6 cellular contexts compared by ENCODE assay signal in genomic region chr19:54188224-54188871, GRCh38. TPM values are rescaled to one million over a fixed set of nuclear protein-coding genes. Genes with fewer than 3 reads are reported as not detected.
DNase-seq lines count a peak whose midpoint lies in the region; ATAC-seq and TF ChIP-seq lines count a peak whose summit lies in the region.

No MANE protein-coding gene starts in this region.

- H3K36me3 ChIP-seq in H7 (replicated peaks; ENCODE audit: control insufficient read depth, insufficient read depth, low read length) = peaks cover 12% of the 10 kb centered on the region
- peaks cover 0 to 22% of the 10 kb centered on the region in 2 donors for H3K36me3 ChIP-seq in gastroesophageal sphincter

- TF ChIP-seq CTCF in VCaP (conservative IDR thresholded peaks at IDR 0.05) = no peak
- no peak for TF ChIP-seq CTCF in gastroesophageal sphincter (IDR thresholded peaks at IDR 0.05)

- H3K4me1 ChIP-seq in gastroesophageal sphincter = peaks cover 0 to 36% (median 17%) of the 10 kb centered on the region in 3 donors

- no peak for ATAC-seq in gastroesophageal sphincter

- no peak for TF ChIP-seq POLR2A in gastroesophageal sphincter (IDR thresholded peaks at IDR 0.05)

- H3K27ac ChIP-seq in VCaP (peak overlapping the region; percentile 97), gastroesophageal sphincter (peak overlapping the region; percentile 75 to 100 (median 94))

- 25% methylated on average over 5 of the region's 12 CpGs; no CpG with 5 or more reads in 1 of the 2 donors for WGBS in gastroesophageal sphincter (ENCODE audit: low coverage in 1 of 2), 2 donors

- TF ChIP-seq EP300 in gastroesophageal sphincter (IDR thresholded peaks at IDR 0.05) = no peak

- H3K4me3 ChIP-seq in H7 (ENCODE audit: insufficient read depth, low read depth, low read length) = peak overlapping the region; percentile 71
- peak overlapping the region; percentile 47 to 79 for H3K4me3 ChIP-seq in gastroesophageal sphincter

- no peaks in the 10 kb centered on the region for H3K27me3 ChIP-seq in H7 (ENCODE audit: control insufficient read depth, insufficient read depth, low read length)
- no peaks in the 10 kb centered on the region for H3K27me3 ChIP-seq in gastroesophageal sphincter

- no peaks in the 10 kb centered on the region for H3K9me3 ChIP-seq in gastroesophageal sphincter

- peak; percentile 67 for DNase-seq in H7
- peak; percentile 45 for DNase-seq in stimulated activated CD8-positive, alpha-beta memory T cell treated with anti-CD3 and anti-CD28 coated beads, Interleukin-15, amount 100 ng/mL, for 1 hour (ENCODE audit: low read depth)
- no peak for DNase-seq in foreskin melanocyte
- no peak for DNase-seq in NCI-H510A treated with DMSO at 0.1 percent for 48 hours (lab: John Stamatoyannopoulos, UW)

RNA-seq across cellular contexts. Expression of gene MBOAT7, which starts 1.0 kb away (rescaled TPM):
- 76.6 and 88.1 TPM in 2 replicates for total RNA-seq in H7 (2014; rRNA removed; shearing (Covaris generic))
- 10 to 100 TPM; 28.4 to 64.3 (median 36.5) TPM for total RNA-seq in gastroesophageal sphincter

RNA-seq across cellular contexts. Expression of gene TSEN34, which starts 2.8 kb away (rescaled TPM):
- total RNA-seq in H7 (2014; rRNA removed; shearing (Covaris generic)) = 76.9 and 87.8 TPM in 2 replicates
- total RNA-seq in gastroesophageal sphincter = 10 to 100 TPM; 57.4 to 73.2 (median 69.8) TPM

RNA-seq across cellular contexts. Expression of gene RPS9, which starts 12.3 kb away (rescaled TPM):
- total RNA-seq in H7 (2014; rRNA removed; shearing (Covaris generic)) = 3,283 and 3,663 TPM in 2 replicates
- total RNA-seq in gastroesophageal sphincter = 1,000 to 10,000 TPM; 1,142 to 2,786 (median 1,584) TPM

RNA-seq across cellular contexts. Expression of gene TMC4, which starts 15.4 kb away (rescaled TPM):
- 1.9 and 2.8 TPM in 2 replicates for total RNA-seq in H7 (2014; rRNA removed; shearing (Covaris generic))
- total RNA-seq in gastroesophageal sphincter = 1 to 10 TPM in 1 of 4 donors, under 1 TPM in 2, not detected in 1; 0.16 to 3.1 (median 0.31) TPM

RNA-seq across cellular contexts. Expression of gene LENG1, which starts 28.8 kb away (rescaled TPM):
- total RNA-seq in H7 (2014; rRNA removed; shearing (Covaris generic)) = 3.6 and 4.7 TPM in 2 replicates
- total RNA-seq in gastroesophageal sphincter = 10 to 100 TPM in 3 of 4 donors, 1 to 10 TPM in 1; 8.2 to 12.8 (median 11.1) TPM

Comparison
In these comparisons a context has a peak if more than half of its experiments do, and no peak if none do; other contexts are left out.
1. DNase-seq: peak in H7 (single experiment) and stimulated activated CD8-positive, alpha-beta memory T cell treated with anti-CD3 and anti-CD28 coated beads, Interleukin-15, amount 100 ng/mL, for 1 hour (single experiment); none in foreskin melanocyte (single experiment) and NCI-H510A treated with DMSO at 0.1 percent for 48 hours (single experiment).